11 cellular contexts compared by ENCODE assay signal in genomic region chr15:62648954-62649353, GRCh38.
DNase-seq lines count a peak whose midpoint lies in the region; ATAC-seq and TF ChIP-seq lines count a peak whose summit lies in the region.
"Had no signal": no experiment of that assay in that cellular context is flagged by ENCODE, and none has a peak within 500 bp of the region (broad histone marks: within the 10 kb centered on the region; RNA-seq: fewer than 3 reads in every experiment).

No MANE protein-coding gene starts in this region.

- H3K36me3 Mint-ChIP-seq in immature natural killer cell: no peaks in the 10 kb centered on the region

- H3K27me3 Mint-ChIP-seq in immature natural killer cell (ENCODE audit: low read depth in 3 of 3): peaks cover 3 to 5% (median 3%) of the 10 kb centered on the region in 3 donors

- H3K9me3 Mint-ChIP-seq in immature natural killer cell: peaks cover 0 to 1% (median 0%) of the 10 kb centered on the region in 6 donors

- CTCF ChIA-PET in A673 (lab: Charles Lee): no interaction called here

- BruUV-seq in A673 (replicated peaks; lab: Mats Ljungman, UMichigan): no TSS peak

- no peak overlapping the region for H3K27ac Mint-ChIP-seq in immature natural killer cell
- H3K27ac Mint-ChIP-seq: T-helper 2 cell treated with Interferon-gamma antibody and Interleukin-4, amounts not matched to agents 5 μg/mL and 100 μg/mL, for 36 hours had no signal

- intact Hi-C loops in A673 (cut with micrococcal nuclease; ENCODE audit: unreplicated experiment): loop anchor here (2.0 kb wide), 1 partner anchor 258 kb away; the partner anchor contains the start of gene TLN2

- DNase-seq in A673 (ENCODE audit: low spot score) (peak; percentile 58), iris pigment epithelial cell (ENCODE audit: low read depth) (peak; percentile 10), immature natural killer cell (no peak), GF-D8 (lab: John Stamatoyannopoulos, UW) (no peak), NCI-H2029 treated with DMSO at 0.1 percent for 48 hours (lab: John Stamatoyannopoulos, UW) (no peak)

- H3K27me3 ChIP-seq in A673 (replicated peaks; ENCODE audit: insufficient read depth, low read depth, low read length, poor library complexity): no peaks in the 10 kb centered on the region

- no peak overlapping the region for H3K27ac ChIP-seq in A673 (ENCODE audit: low read depth, low read length, poor library complexity, severe bottlenecking)
- H3K27ac ChIP-seq: KMS-11 had no signal

- no peaks in the 10 kb centered on the region for H3K36me3 ChIP-seq in A673 (ENCODE audit: insufficient read depth, low read length, poor library complexity, severe bottlenecking)

- no peaks in the 10 kb centered on the region for H3K4me1 ChIP-seq in A673 (ENCODE audit: insufficient read depth, low read length, poor library complexity, severe bottlenecking)
- H3K4me1 ChIP-seq: Caco-2 had no signal

- POLR2A ChIA-PET in A673 (lab: Charles Lee; ENCODE audit: low non-redundant PET): no interaction called here

- H3K4me3 Mint-ChIP-seq in immature natural killer cell: no peak overlapping the region
- H3K4me3 Mint-ChIP-seq: T-helper 2 cell treated with Interferon-gamma antibody and Interleukin-4, amounts not matched to agents 5 μg/mL and 100 μg/mL, for 36 hours had no signal

- H3K4me1 Mint-ChIP-seq in immature natural killer cell: no peaks in the 10 kb centered on the region

- peaks cover 2% of the 10 kb centered on the region for H3K9me3 ChIP-seq in A673 (ENCODE audit: low read depth, low read length, poor library complexity, severe bottlenecking)
- H3K9me3 ChIP-seq: Caco-2 had no signal

- TF ChIP-seq CTCF in A673 (conservative IDR thresholded peaks at IDR 0.05; ENCODE audit: low read depth, low read length): peak; percentile 69

- no peak overlapping the region for H3K4me3 ChIP-seq in A673 (ENCODE audit: low read depth, low read length, poor library complexity, severe bottlenecking)

- ATAC-seq in GM19452 (IDR thresholded peaks at IDR 0.05; ENCODE audit: unreplicated experiment): peak; percentile 51
- peak; percentile 34; the same call in 2 of the 3 replicates for ATAC-seq in SK-N-SH treated with all-trans-retinoic acid at 6 μM for 48 hours
- no peak for ATAC-seq in GM21723 (IDR thresholded peaks at IDR 0.05; ENCODE audit: unreplicated experiment)

TF ChIP-seq in SK-N-SH treated with all-trans-retinoic acid at 6 μM for 48 hours, 23 proteins besides CTCF, POLR2A, EP300 and RAD21:
- TF ChIP-seq ZNF70 (CRISPR knock-in tag; IDR thresholded peaks at IDR 0.05): no peak
- no peak for TF ChIP-seq ARNTL (CRISPR knock-in tag; IDR thresholded peaks at IDR 0.05; ENCODE audit: borderline replicate concordance, low read depth)
- TF ChIP-seq RARB (CRISPR knock-in tag; IDR thresholded peaks at IDR 0.05): no peak
- TF ChIP-seq BACH2 (CRISPR knock-in tag; IDR thresholded peaks at IDR 0.05; ENCODE audit: borderline replicate concordance): no peak
- TF ChIP-seq CSDC2 (CRISPR knock-in tag; IDR thresholded peaks at IDR 0.05): no peak
- no peak for TF ChIP-seq ZFP3 (CRISPR knock-in tag; IDR thresholded peaks at IDR 0.05)
- no peak for TF ChIP-seq ISL1 (CRISPR knock-in tag; IDR thresholded peaks at IDR 0.05)
- TF ChIP-seq ZFP30 (CRISPR knock-in tag; IDR thresholded peaks at IDR 0.05): no peak
- no peak for TF ChIP-seq CSRNP3 (CRISPR knock-in tag; IDR thresholded peaks at IDR 0.05)
- TF ChIP-seq CREB5 (CRISPR knock-in tag; IDR thresholded peaks at IDR 0.05; ENCODE audit: low read depth): no peak
- TF ChIP-seq ESRRG (CRISPR knock-in tag; IDR thresholded peaks at IDR 0.05): no peak
- TF ChIP-seq ZNF565 (CRISPR knock-in tag; conservative IDR thresholded peaks at IDR 0.05; ENCODE audit: low read depth): no peak
- TF ChIP-seq TOX (CRISPR knock-in tag; IDR thresholded peaks at IDR 0.05; ENCODE audit: borderline replicate concordance): no peak
- no peak for TF ChIP-seq PPARA (CRISPR knock-in tag; IDR thresholded peaks at IDR 0.05; ENCODE audit: borderline replicate concordance)
- no peak for TF ChIP-seq ZNF8 (CRISPR knock-in tag; IDR thresholded peaks at IDR 0.05)
- TF ChIP-seq TSHZ2 (CRISPR knock-in tag; IDR thresholded peaks at IDR 0.05): no peak
- TF ChIP-seq TCF4 (CRISPR knock-in tag; IDR thresholded peaks at IDR 0.05; ENCODE audit: borderline replicate concordance): no peak

Comparison
In these comparisons a context has a peak if more than half of its experiments do, and no peak if none do; other contexts are left out.
1. DNase-seq: peak in A673 (single experiment) and iris pigment epithelial cell (single experiment); none in immature natural killer cell (0 of 3), GF-D8 (single experiment) and NCI-H2029 treated with DMSO at 0.1 percent for 48 hours (single experiment).